8 cellular contexts compared by ENCODE assay signal in genomic region chr11:115324569-115325432, GRCh38.
A peak's percentile ranks its signal among the peaks of the same experiment; 100 is the strongest.
DNase-seq lines count a peak whose midpoint lies in the region; ATAC-seq and TF ChIP-seq lines count a peak whose summit lies in the region.

No MANE protein-coding gene starts in this region.

- peaks cover 0 to 6% (median 2%) of the 10 kb centered on the region in 4 donors for H3K4me1 ChIP-seq in sigmoid colon

- H3K4me3 ChIP-seq in sigmoid colon: no peak overlapping the region

- no peak overlapping the region for H3K4me3 Mint-ChIP-seq in CD14-positive monocyte

- no peaks in the 10 kb centered on the region for H3K9me3 ChIP-seq in sigmoid colon

- no peaks in the 10 kb centered on the region for H3K36me3 ChIP-seq in sigmoid colon

- DNase-seq in CD14-positive monocyte (ENCODE audit: low spot score) (no peak), NCI-H510A (lab: John Stamatoyannopoulos, UW) (peak; percentile 65), amniotic epithelial cell (ENCODE audit: low read depth) (peak; percentile 72), left ventricle myocardium superior (no peak), sigmoid colon (no peak)

- intact Hi-C loops in CD14-positive monocyte (cut with micrococcal nuclease): loop anchor here (2.0 to 10.0 kb wide), 2 partner anchors 900 to 952 kb away; no protein-coding TSS in a partner anchor
- intact Hi-C loops in left ventricle myocardium superior (cut with micrococcal nuclease): loop anchor here (5.0 kb wide), 1 partner anchor 952 kb away; no protein-coding TSS in a partner anchor
- intact Hi-C loops in sigmoid colon (cut with DNase I): loop anchor here (2.0 kb wide), 2 partner anchors 952 to 1366 kb away; no protein-coding TSS in a partner anchor

- H3K9me3 Mint-ChIP-seq in CD14-positive monocyte: no peaks in the 10 kb centered on the region

- ATAC-seq in GM18520 (IDR thresholded peaks at IDR 0.05; ENCODE audit: unreplicated experiment) (peak; percentile 58), HG03378 (IDR thresholded peaks at IDR 0.05; ENCODE audit: unreplicated experiment) (peak; percentile 64), left ventricle myocardium superior (peak; percentile 88), HG02610 (IDR thresholded peaks at IDR 0.05; ENCODE audit: unreplicated experiment) (no peak)

- H3K36me3 Mint-ChIP-seq in CD14-positive monocyte: no peaks in the 10 kb centered on the region

- TF ChIP-seq EP300 in sigmoid colon (IDR thresholded peaks at IDR 0.05): no peak

- TF ChIP-seq CTCF in CD14-positive monocyte (IDR thresholded peaks at IDR 0.05) (peak; percentile 76), sigmoid colon (IDR thresholded peaks at IDR 0.05) (peak; percentile 57 to 81 (median 68))

- H3K27me3 ChIP-seq in sigmoid colon: no peaks in the 10 kb centered on the region

- peaks cover 1 to 9% (median 7%) of the 10 kb centered on the region in 3 donors for H3K27me3 Mint-ChIP-seq in CD14-positive monocyte (ENCODE audit: low read depth in 3 of 3)

- no peak overlapping the region for H3K27ac Mint-ChIP-seq in CD14-positive monocyte

- H3K27ac ChIP-seq in sigmoid colon: no peak overlapping the region

- H3K4me1 Mint-ChIP-seq in CD14-positive monocyte: peaks cover 1% of the 10 kb centered on the region

- WGBS in sigmoid colon, 2 donors: 53 to 54% methylated on average over 12 of the region's 12 CpGs

- no peak for TF ChIP-seq POLR2A in sigmoid colon (IDR thresholded peaks at IDR 0.05)

Comparison
In these comparisons a context has a peak if more than half of its experiments do, and no peak if none do; other contexts are left out.
1. DNase-seq: peak in NCI-H510A (single experiment) and amniotic epithelial cell (single experiment); none in CD14-positive monocyte (single experiment), left ventricle myocardium superior (single experiment) and sigmoid colon (single experiment).